Comparison of ENCODE assay signal across 1 cellular context in the genomic region with DNA sequence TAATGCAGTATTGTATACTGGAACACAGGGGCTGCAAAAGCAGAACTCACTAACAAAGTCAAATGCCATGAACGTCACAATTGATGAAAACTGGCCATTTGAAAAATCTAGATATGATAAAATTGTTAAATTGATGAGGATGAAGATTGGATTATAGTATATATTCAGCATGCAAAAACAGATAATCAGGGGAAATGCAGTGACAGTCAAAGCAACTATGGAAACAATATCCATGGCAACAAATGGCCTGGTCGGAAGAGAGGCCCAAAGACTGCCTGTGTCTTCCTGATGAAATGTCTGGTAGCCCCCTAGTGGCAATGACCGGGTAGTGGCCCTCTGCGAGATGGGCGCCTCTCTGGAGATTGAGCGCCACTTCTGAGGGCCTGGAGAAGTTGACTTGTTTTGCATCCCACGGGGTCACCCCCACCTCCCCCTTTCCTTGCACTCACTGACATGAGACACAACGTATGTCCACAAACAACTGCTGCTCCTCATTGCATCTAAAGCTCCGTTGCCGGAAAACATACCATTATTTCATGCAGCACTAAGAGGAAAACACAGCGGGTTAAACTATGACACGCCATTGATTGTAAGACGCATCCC.
A peak's percentile ranks its signal among the peaks of the same experiment; 100 is the strongest.
TF ChIP-seq lines count a peak whose summit lies in the region.

No MANE protein-coding gene starts in this region.

TF ChIP-seq in GM12878, 131 proteins besides CTCF, POLR2A, EP300 and RAD21:
- TF ChIP-seq BACH1 (IDR thresholded peaks at IDR 0.05; ENCODE audit: borderline replicate concordance) (no peak), NFYA (IDR thresholded peaks at IDR 0.05; ENCODE audit: borderline replicate concordance, low read depth, low read length) (no peak), CREB1 (IDR thresholded peaks at IDR 0.05; ENCODE audit: low read depth) (no peak), MTA3 (IDR thresholded peaks at IDR 0.05; ENCODE audit: borderline replicate concordance, low read length) (no peak), MXI1 (IDR thresholded peaks at IDR 0.05; ENCODE audit: low read depth, low read length) (peak; percentile 59), BMI1 (IDR thresholded peaks at IDR 0.05; ENCODE audit: borderline replicate concordance) (peak; percentile 68; the same call in 1 of the 2 replicates), SRF (IDR thresholded peaks at IDR 0.05; ENCODE audit: low read depth in 2 of 2, low read length in 2 of 2) (peak; percentile 36 to 70; a peak in 2 of 4 replicates), ESRRA (IDR thresholded peaks at IDR 0.05; ENCODE audit: low read length) (no peak), RB1 (IDR thresholded peaks at IDR 0.05; ENCODE audit: borderline replicate concordance) (peak; percentile 71; the same call in 1 of the 2 replicates), SMC3 (IDR thresholded peaks at IDR 0.05; ENCODE audit: borderline replicate concordance, low read length) (peak; percentile 80), TARDBP (IDR thresholded peaks at IDR 0.05; ENCODE audit: borderline replicate concordance) (no peak), BRCA1 (IDR thresholded peaks at IDR 0.05; ENCODE audit: low read depth, low read length) (no peak), YY1 (IDR thresholded peaks at IDR 0.05; ENCODE audit: low read depth, low read length) (peak; percentile 53; the same call in 1 of the 2 replicates), BHLHE40 (IDR thresholded peaks at IDR 0.05; ENCODE audit: borderline replicate concordance in 1 of 2, low read depth in 2 of 2, low read length in 1 of 2) (no peak)
- TF ChIP-seq, protein P1, sequence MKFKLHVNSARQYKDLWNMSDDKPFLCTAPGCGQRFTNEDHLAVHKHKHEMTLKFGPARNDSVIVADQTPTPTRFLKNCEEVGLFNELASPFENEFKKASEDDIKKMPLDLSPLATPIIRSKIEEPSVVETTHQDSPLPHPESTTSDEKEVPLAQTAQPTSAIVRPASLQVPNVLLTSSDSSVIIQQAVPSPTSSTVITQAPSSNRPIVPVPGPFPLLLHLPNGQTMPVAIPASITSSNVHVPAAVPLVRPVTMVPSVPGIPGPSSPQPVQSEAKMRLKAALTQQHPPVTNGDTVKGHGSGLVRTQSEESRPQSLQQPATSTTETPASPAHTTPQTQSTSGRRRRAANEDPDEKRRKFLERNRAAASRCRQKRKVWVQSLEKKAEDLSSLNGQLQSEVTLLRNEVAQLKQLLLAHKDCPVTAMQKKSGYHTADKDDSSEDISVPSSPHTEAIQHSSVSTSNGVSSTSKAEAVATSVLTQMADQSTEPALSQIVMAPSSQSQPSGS (IDR thresholded peaks at IDR 0.05; ENCODE audit: low read length) = no peak
- TF ChIP-seq, protein P2, sequence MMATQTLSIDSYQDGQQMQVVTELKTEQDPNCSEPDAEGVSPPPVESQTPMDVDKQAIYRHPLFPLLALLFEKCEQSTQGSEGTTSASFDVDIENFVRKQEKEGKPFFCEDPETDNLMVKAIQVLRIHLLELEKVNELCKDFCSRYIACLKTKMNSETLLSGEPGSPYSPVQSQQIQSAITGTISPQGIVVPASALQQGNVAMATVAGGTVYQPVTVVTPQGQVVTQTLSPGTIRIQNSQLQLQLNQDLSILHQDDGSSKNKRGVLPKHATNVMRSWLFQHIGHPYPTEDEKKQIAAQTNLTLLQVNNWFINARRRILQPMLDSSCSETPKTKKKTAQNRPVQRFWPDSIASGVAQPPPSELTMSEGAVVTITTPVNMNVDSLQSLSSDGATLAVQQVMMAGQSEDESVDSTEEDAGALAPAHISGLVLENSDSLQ (IDR thresholded peaks at IDR 0.05) = peak; percentile 91
